Comparison of ENCODE assay signal across 8 cellular contexts in the genomic region with DNA sequence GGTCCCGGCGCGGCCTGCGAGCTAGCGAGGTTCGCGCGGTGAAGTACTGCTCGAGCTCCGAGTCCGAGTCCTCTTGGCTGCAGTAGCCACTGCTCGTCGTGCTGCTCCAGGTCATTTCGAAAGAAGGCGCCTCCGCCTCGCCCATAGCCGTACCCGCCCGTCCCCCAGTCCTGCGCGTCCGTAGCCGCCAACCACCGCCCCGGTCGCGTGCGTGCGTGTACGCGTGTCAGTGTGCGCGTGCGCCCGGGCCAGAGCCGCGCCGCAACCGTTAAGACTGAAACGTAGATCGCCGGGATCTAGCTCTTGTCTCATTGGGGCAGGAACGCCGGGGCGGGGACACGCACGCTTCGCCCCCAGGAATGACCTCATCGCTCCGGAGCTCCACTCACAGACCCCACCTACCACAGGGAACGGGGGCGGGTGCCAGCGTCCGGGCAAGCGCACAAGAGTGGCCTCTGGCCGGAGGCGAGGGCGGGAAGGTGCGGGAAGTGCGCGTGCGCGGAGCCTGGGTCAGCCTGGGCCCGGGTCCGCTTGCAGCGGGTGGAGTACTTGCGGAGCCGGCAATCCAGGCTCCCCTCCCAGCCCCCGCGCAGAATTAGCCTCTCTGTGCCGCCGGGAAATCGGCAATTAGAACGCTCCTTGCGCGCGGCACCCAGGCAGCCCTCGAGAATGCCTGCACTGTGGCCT. TPM values are rescaled to one million over a fixed set of nuclear protein-coding genes. Genes with fewer than 3 reads are reported as not detected.
DNase-seq lines count a peak whose midpoint lies in the region; ATAC-seq, FAIRE-seq and TF ChIP-seq lines count a peak whose summit lies in the region.

No MANE protein-coding gene starts in this region.

- H2AK5ac ChIP-seq in H1 (ENCODE audit: low read depth, low read length) = no peak overlapping the region

- H3K9ac ChIP-seq in H1 (replicated peaks in 1 of 4; ENCODE audit: extremely low read depth in 1 of 4, low read depth in 3 of 4, low read length in 3 of 4) = peak overlapping the region; percentile 68 to 88 (median 82)

- H3K4me1 Mint-ChIP-seq in Caco-2 (ENCODE audit: low read depth, unreplicated experiment) = peaks cover 11% of the 10 kb centered on the region
- H3K4me1 Mint-ChIP-seq in activated CD8-positive, alpha-beta memory T cell treated with anti-CD3 and anti-CD28 coated beads, Interleukin-2, amount 10 ng/mL, durations not matched to agents 7 days and 5 days = peaks cover 50% of the 10 kb centered on the region

- H3K4me3 ChIP-seq in Caco-2 (ENCODE audit: low read depth, low read length) (peak overlapping the region; percentile 63), H1 (ENCODE audit: extremely low read depth in 1 of 4, insufficient read depth in 2 of 4, low read depth in 3 of 4, low read length in 4 of 4) (peak overlapping the region; percentile 72 to 96 (median 88))

- peak overlapping the region; percentile 46; the same call in 1 of the 2 replicates for H2BK12ac ChIP-seq in H1 (ENCODE audit: low read depth, low read length)

- no peak overlapping the region for H2BK15ac ChIP-seq in H1 (ENCODE audit: low read length)

- no peak overlapping the region for H3K14ac ChIP-seq in H1 (ENCODE audit: insufficient read length)

- peaks cover 18% of the 10 kb centered on the region for H3K23me2 ChIP-seq in H1 (ENCODE audit: low read depth, low read length)

- H3K56ac ChIP-seq in H1 (replicated peaks; ENCODE audit: insufficient read length, low read depth, low read length) = peak overlapping the region; percentile 79

- 0 out of 2 replicates have a peak, but pooled peaks cover 3% of the 10 kb centered on the region for H3K36me3 ChIP-seq in Caco-2 (ENCODE audit: control insufficient read depth, insufficient read depth, low read length)
- H3K36me3 ChIP-seq in H1 (ENCODE audit: control insufficient read depth in 2 of 4, insufficient read depth in 4 of 4, low read length in 3 of 4) = peaks cover 0 to 2% (median 0%) of the 10 kb centered on the region in 4 experiments; a peak in 2 of 8 replicates

- H2BK5ac ChIP-seq in H1 (ENCODE audit: low read depth, low read length) = peak overlapping the region; percentile 86; the same call in 1 of the 2 replicates

- intact Hi-C loops in Caco-2 (cut with micrococcal nuclease; ENCODE audit: unreplicated experiment) = loop anchor here (1.0 kb wide), 1 partner anchor 9 kb away; the partner anchor contains the start of gene TUSC2

- no peak for TF ChIP-seq RAD21 in H1 (IDR thresholded peaks at IDR 0.05 in 1 of 2, conservative IDR thresholded peaks at IDR 0.05 in 1 of 2; ENCODE audit: low read depth in 2 of 2, low read length in 2 of 2)

- H3K36me3 Mint-ChIP-seq in Caco-2 (ENCODE audit: insufficient read depth, unreplicated experiment) = peaks cover 50% of the 10 kb centered on the region
- peaks cover 63% of the 10 kb centered on the region for H3K36me3 Mint-ChIP-seq in activated CD8-positive, alpha-beta memory T cell treated with anti-CD3 and anti-CD28 coated beads, Interleukin-2, amount 10 ng/mL, durations not matched to agents 7 days and 5 days

- no peaks in the 10 kb centered on the region for H3K9me3 Mint-ChIP-seq in Caco-2 (ENCODE audit: unreplicated experiment)
- no peaks in the 10 kb centered on the region for H3K9me3 Mint-ChIP-seq in activated CD8-positive, alpha-beta memory T cell treated with anti-CD3 and anti-CD28 coated beads, Interleukin-2, amount 10 ng/mL, durations not matched to agents 7 days and 5 days (ENCODE audit: low read depth)

- peak overlapping the region; percentile 93 for H4K91ac ChIP-seq in H1 (replicated peaks; ENCODE audit: insufficient read length, low read length)

- H4K20me1 ChIP-seq in H1 (replicated peaks in 1 of 2; ENCODE audit: control insufficient read depth in 1 of 2, insufficient read depth in 2 of 2, low read length in 2 of 2) = peaks cover 0 to 10% of the 10 kb centered on the region in 2 experiments

- H3K27ac Mint-ChIP-seq in Caco-2 (ENCODE audit: unreplicated experiment) = peak overlapping the region; percentile 95
- H3K27ac Mint-ChIP-seq in activated CD8-positive, alpha-beta memory T cell treated with anti-CD3 and anti-CD28 coated beads, Interleukin-2, amount 10 ng/mL, durations not matched to agents 7 days and 5 days = peak overlapping the region; percentile 94

- H3K27me3 Mint-ChIP-seq in Caco-2 (ENCODE audit: insufficient read depth, unreplicated experiment) = no peaks in the 10 kb centered on the region
- H3K27me3 Mint-ChIP-seq in activated CD8-positive, alpha-beta memory T cell treated with anti-CD3 and anti-CD28 coated beads, Interleukin-2, amount 10 ng/mL, durations not matched to agents 7 days and 5 days = no peaks in the 10 kb centered on the region

- no TSS peak for BruUV-seq in Caco-2 (replicated peaks; lab: Mats Ljungman, UMichigan)

- peak; percentile 77 for ATAC-seq in GM21381 (IDR thresholded peaks at IDR 0.05; ENCODE audit: unreplicated experiment)
- peak; percentile 74 for ATAC-seq in activated CD8-positive, alpha-beta memory T cell treated with anti-CD3 and anti-CD28 coated beads, Interleukin-2, amount 10 ng/mL, durations not matched to agents 7 days and 5 days

- POLR2A ChIA-PET in Caco-2 (lab: Charles Lee) (interaction anchor here (0.6 to 2.7 kb wide), 23 partner anchors 8 to 1377 kb away, joined by 3 to 57 read pairs (median 4); partner anchors contain the start of genes C3orf18, CISH, CYB561D2 and GNAI2), H1 (lab: Charles Lee; ENCODE audit: partially characterized antibody) (interaction anchor here (0.7 to 4.4 kb wide), 23 partner anchors 8 to 233 kb away, joined by 3 to 40 read pairs (median 5); partner anchors contain the start of genes CYB561D2, HEMK1, HYAL2 and HYAL3)

- DNase-seq in Caco-2 (peak; percentile 99), HTR-8/SVneo (ENCODE audit: insufficient read length, low spot score) (peak; percentile 99), NOMO-1 treated with DMSO at 0.1 percent for 48 hours (lab: John Stamatoyannopoulos, UW; ENCODE audit: unreplicated experiment) (peak; percentile 99), H1 (ENCODE audit: low read depth in 1 of 2, low spot score in 2 of 2) (peak; percentile 96 to 99), mesenteric fat pad (ENCODE audit: low spot score) (peak; percentile 99)
- DNase-seq in activated CD8-positive, alpha-beta memory T cell treated with anti-CD3 and anti-CD28 coated beads, Interleukin-2, amount 10 ng/mL, durations not matched to agents 7 days and 5 days = peak; percentile 99
- peak; percentile 81 for DNase-seq in stimulated activated CD8-positive, alpha-beta memory T cell treated with anti-CD3 and anti-CD28 coated beads, Interleukin-15, amount 100 ng/mL, for 1 hour (ENCODE audit: low read depth)

- H2BK20ac ChIP-seq in H1 (ENCODE audit: low read length) = no peak overlapping the region

- peaks cover 6% of the 10 kb centered on the region; the same call in 1 of the 2 replicates for H3K79me1 ChIP-seq in H1 (ENCODE audit: low read depth, low read length)

- FAIRE-seq in HTR-8/SVneo (lab: Jason Lieb, UNC) (peak; percentile 99), H1 (lab: Jason Lieb, UNC) (no peak)

- H3K27me3 ChIP-seq in Caco-2 (replicated peaks; ENCODE audit: control insufficient read depth, insufficient read depth, low read length) (no peaks in the 10 kb centered on the region), H1 (replicated peaks in 1 of 4; ENCODE audit: control insufficient read depth in 3 of 4, extremely low read depth in 1 of 4, insufficient read depth in 3 of 4, low read length in 3 of 4) (peaks cover 20 to 44% (median 37%) of the 10 kb centered on the region in 4 experiments)

- H3K4me3 Mint-ChIP-seq in Caco-2 (ENCODE audit: unreplicated experiment) = peak overlapping the region; percentile 94
- H3K4me3 Mint-ChIP-seq in activated CD8-positive, alpha-beta memory T cell treated with anti-CD3 and anti-CD28 coated beads, Interleukin-2, amount 10 ng/mL, durations not matched to agents 7 days and 5 days = peak overlapping the region; percentile 92

- no peak overlapping the region for H3K23ac ChIP-seq in H1 (ENCODE audit: insufficient read length)

- H3K9me3 ChIP-seq in Caco-2 (no peaks in the 10 kb centered on the region), H1 (ENCODE audit: insufficient read depth in 2 of 2, low read depth in 1 of 2, low read length in 1 of 2) (no peaks in the 10 kb centered on the region)

- peak overlapping the region; percentile 95 to 98 for H3K4me2 ChIP-seq in H1 (ENCODE audit: insufficient read depth in 1 of 2, low read depth in 2 of 2, low read length in 2 of 2)

- peaks cover 16% of the 10 kb centered on the region for H3K4me1 ChIP-seq in Caco-2
- peaks cover 0 to 15% (median 14%) of the 10 kb centered on the region in 4 experiments; a peak in 5 of 7 replicates for H3K4me1 ChIP-seq in H1 (replicated peaks in 1 of 4; ENCODE audit: control insufficient read depth in 3 of 4, insufficient read depth in 4 of 4, low read length in 3 of 4)

- 0 out of 2 replicates have a peak overlapping the region, but pooled peaks have one; percentile 2 for H2AFZ ChIP-seq in H1 (ENCODE audit: low read length)

- CTCF ChIA-PET in Caco-2 (lab: Charles Lee) (interaction anchor here (0.6 to 2.4 kb wide), 17 partner anchors 8 to 205 kb away, joined by 3 to 27 read pairs (median 4); partner anchors contain the start of genes CYB561D2, GNAI2, HYAL1 and HYAL3), H1 (lab: Charles Lee; ENCODE audit: partially characterized antibody) (interaction anchor here (0.7 to 7.7 kb wide), 17 partner anchors 9 to 1052 kb away, joined by 3 to 60 read pairs (median 4); partner anchors contain the start of genes CISH, HYAL1, HYAL2 and HYAL3)
- CTCF ChIA-PET in activated CD8-positive, alpha-beta memory T cell treated with anti-CD3 and anti-CD28 coated beads, Interleukin-2, amount 10 ng/mL, durations not matched to agents 7 days and 5 days (lab: Charles Lee) = interaction anchor here (0.8 to 9.2 kb wide), 21 partner anchors 9 to 276 kb away, joined by 3 to 91 read pairs (median 4); partner anchors contain the start of genes CISH, CYB561D2, GNAI2 and HEMK1

- no peak overlapping the region for H2BK120ac ChIP-seq in H1 (replicated peaks; ENCODE audit: low read depth, low read length)

- no peak for TF ChIP-seq CTCF in Caco-2 (IDR thresholded peaks at IDR 0.05; ENCODE audit: insufficient read depth in 1 of 2, low read depth in 1 of 2, low read length in 1 of 2, severe bottlenecking in 1 of 2, unreplicated experiment in 1 of 2)
- no peak for TF ChIP-seq CTCF in H1 (IDR thresholded peaks at IDR 0.05; ENCODE audit: control extremely low read depth in 1 of 3, insufficient read depth in 1 of 3, low read depth in 1 of 3, low read length in 3 of 3)

- peak in 1 of 2 experiments; percentile 54; a peak in 2 of 3 replicates for TF ChIP-seq POLR2A in H1 (IDR thresholded peaks at IDR 0.05; ENCODE audit: control extremely low read depth in 1 of 2, low read depth in 2 of 2, low read length in 2 of 2)

- peak overlapping the region; percentile 89 for H4K5ac ChIP-seq in H1 (ENCODE audit: insufficient read length, low read depth, low read length)

- peak overlapping the region; percentile 61 for H3K18ac ChIP-seq in H1 (ENCODE audit: extremely low read depth, low read length)

- peaks cover 0 to 28% of the 10 kb centered on the region in 2 experiments; a peak in 2 of 4 replicates for H3K79me2 ChIP-seq in H1 (ENCODE audit: control insufficient read depth in 1 of 2, insufficient read depth in 2 of 2, low read length in 2 of 2)

- H3K4ac ChIP-seq in H1 (replicated peaks; ENCODE audit: insufficient read length, low read depth, low read length) = peak overlapping the region; percentile 29

- 1% methylated on average over 76 of the region's 79 CpGs; no CpG with 5 or more reads in 1 of the 2 experiments for WGBS in H1 (ENCODE audit: extremely low coverage in 1 of 2, insufficient coverage in 1 of 2, insufficient read length in 1 of 2, insufficient replicate concordance in 2 of 2, low coverage in 1 of 2, low lambda C conversion rate in 2 of 2, missing lambda C conversion rate in 1 of 2), 2 experiments

- H3K27ac ChIP-seq in H1 (ENCODE audit: low read depth, low read length) = peak overlapping the region; percentile 72; the same call in 1 of the 2 replicates

- no peak for TF ChIP-seq EP300 in H1 (IDR thresholded peaks at IDR 0.05; ENCODE audit: borderline replicate concordance in 1 of 2, low read depth in 2 of 2, low read length in 2 of 2)

- peak overlapping the region; percentile 93 for H4K8ac ChIP-seq in H1 (ENCODE audit: extremely low read depth, insufficient read depth, low read length)

RNA-seq across cellular contexts. Expression of gene RASSF1, which starts 3.3 kb away (rescaled TPM):
- 26.7 and 28.1 TPM in 2 replicates for total RNA-seq in Caco-2 (2022)
- total RNA-seq in activated CD8-positive, alpha-beta memory T cell treated with anti-CD3 and anti-CD28 coated beads, Interleukin-2, amount 10 ng/mL, durations not matched to agents 7 days and 5 days = 100 to 1,000 TPM; 124 to 205 TPM
- 10.3 and 11.2 TPM in 2 replicates for total RNA-seq in H1 (2021; fragmentation: NEBNext Ultra II Directional; extraction: Animal tissue kit (Norgen Biotek cat#: 25700))
- polyA plus RNA-seq in H1 (2011; rRNA removed) = 15.7 and 15.9 TPM in 2 replicates
- polyA plus RNA-seq in H1 (2011; cell fraction: cytosol; rRNA removed) = 20.5 TPM
- polyA plus RNA-seq in H1 (2011; cell fraction: nucleus; rRNA removed) = 22.6 TPM
- 12.1 to 16.1 TPM (median 13.6 TPM) in 4 replicates for polyA plus RNA-seq in H1 (2012, experiment 1 of 2)
- 7.0 TPM for polyA plus RNA-seq in H1 (2012, experiment 2 of 2)
- polyA plus RNA-seq in H1 (2013, experiment 1 of 2) = 7.7 TPM
- polyA plus RNA-seq in H1 (2013, experiment 2 of 2) = 7.1 TPM
- 4.5 and 5.8 TPM in 2 replicates for polyA minus RNA-seq in H1 (2011; rRNA and poly(A)+ RNA removed)
- 2.0 TPM for polyA minus RNA-seq in H1 (2011; cell fraction: cytosol; rRNA and poly(A)+ RNA removed)
- 10.0 TPM for polyA minus RNA-seq in H1 (2011; cell fraction: nucleus; rRNA and poly(A)+ RNA removed)
- total RNA-seq in mesenteric fat pad = 45.3 TPM

RNA-seq across cellular contexts. Expression of gene ZMYND10, which starts 8.2 kb away (rescaled TPM):
- total RNA-seq in Caco-2 (2022) (0.23 and 0.29 TPM in 2 replicates), mesenteric fat pad (0.71 TPM)
- 1 to 10 TPM; 2.4 to 2.9 TPM for total RNA-seq in activated CD8-positive, alpha-beta memory T cell treated with anti-CD3 and anti-CD28 coated beads, Interleukin-2, amount 10 ng/mL, durations not matched to agents 7 days and 5 days
- 0.54 and 0.56 TPM in 2 replicates for total RNA-seq in H1 (2021; fragmentation: NEBNext Ultra II Directional; extraction: Animal tissue kit (Norgen Biotek cat#: 25700))
- polyA plus RNA-seq in H1 (2011; rRNA removed) = 0.79 and 0.93 TPM in 2 replicates
- 0.96 TPM for polyA plus RNA-seq in H1 (2011; cell fraction: cytosol; rRNA removed)
- polyA plus RNA-seq in H1 (2011; cell fraction: nucleus; rRNA removed) = 2.1 TPM
- 0.18 to 0.96 TPM (median 0.41 TPM) in 4 replicates for polyA plus RNA-seq in H1 (2012, experiment 1 of 2)
- 0.20 TPM for polyA plus RNA-seq in H1 (2012, experiment 2 of 2)
- 0.67 TPM for polyA plus RNA-seq in H1 (2013, experiment 1 of 2)
- 0.40 TPM for polyA plus RNA-seq in H1 (2013, experiment 2 of 2)
- 0.32 TPM in 2 replicates for polyA minus RNA-seq in H1 (2011; rRNA and poly(A)+ RNA removed)
- not detected for polyA minus RNA-seq in H1 (2011; cell fraction: cytosol; rRNA and poly(A)+ RNA removed)
- polyA minus RNA-seq in H1 (2011; cell fraction: nucleus; rRNA and poly(A)+ RNA removed) = 0.50 TPM

RNA-seq across cellular contexts. Expression of gene TUSC2, which starts 9.3 kb away (rescaled TPM):
- total RNA-seq in Caco-2 (2022) = 34.9 and 38.3 TPM in 2 replicates
- total RNA-seq in activated CD8-positive, alpha-beta memory T cell treated with anti-CD3 and anti-CD28 coated beads, Interleukin-2, amount 10 ng/mL, durations not matched to agents 7 days and 5 days = 10 to 100 TPM; 20.4 to 25.0 TPM
- 30.8 and 33.3 TPM in 2 replicates for total RNA-seq in H1 (2021; fragmentation: NEBNext Ultra II Directional; extraction: Animal tissue kit (Norgen Biotek cat#: 25700))
- polyA plus RNA-seq in H1 (2011; rRNA removed) = 65.4 and 73.6 TPM in 2 replicates
- 61.2 TPM for polyA plus RNA-seq in H1 (2011; cell fraction: cytosol; rRNA removed)
- 48.4 TPM for polyA plus RNA-seq in H1 (2011; cell fraction: nucleus; rRNA removed)
- 37.2 to 43.9 TPM (median 39.9 TPM) in 4 replicates for polyA plus RNA-seq in H1 (2012, experiment 1 of 2)
- polyA plus RNA-seq in H1 (2012, experiment 2 of 2) = 39.5 TPM
- polyA plus RNA-seq in H1 (2013, experiment 1 of 2) = 27.0 TPM
- polyA plus RNA-seq in H1 (2013, experiment 2 of 2) = 26.3 TPM
- polyA minus RNA-seq in H1 (2011; rRNA and poly(A)+ RNA removed) = 23.2 and 29.9 TPM in 2 replicates
- 10.8 TPM for polyA minus RNA-seq in H1 (2011; cell fraction: cytosol; rRNA and poly(A)+ RNA removed)
- 14.3 TPM for polyA minus RNA-seq in H1 (2011; cell fraction: nucleus; rRNA and poly(A)+ RNA removed)
- total RNA-seq in mesenteric fat pad = 27.4 TPM

RNA-seq across cellular contexts. Expression of gene NPRL2, which starts 13.3 kb away (rescaled TPM):
- total RNA-seq in Caco-2 (2022) (23.7 and 29.8 TPM in 2 replicates), mesenteric fat pad (17.3 TPM)
- total RNA-seq in activated CD8-positive, alpha-beta memory T cell treated with anti-CD3 and anti-CD28 coated beads, Interleukin-2, amount 10 ng/mL, durations not matched to agents 7 days and 5 days = 10 to 100 TPM; 45.3 to 49.7 TPM
- total RNA-seq in H1 (2021; fragmentation: NEBNext Ultra II Directional; extraction: Animal tissue kit (Norgen Biotek cat#: 25700)) = 25.0 and 28.4 TPM in 2 replicates
- 51.4 and 52.3 TPM in 2 replicates for polyA plus RNA-seq in H1 (2011; rRNA removed)
- polyA plus RNA-seq in H1 (2011; cell fraction: cytosol; rRNA removed) = 53.3 TPM
- polyA plus RNA-seq in H1 (2011; cell fraction: nucleus; rRNA removed) = 91.8 TPM
- polyA plus RNA-seq in H1 (2012, experiment 1 of 2) = 18.1 to 35.5 TPM (median 31.5 TPM) in 4 replicates
- 26.4 TPM for polyA plus RNA-seq in H1 (2012, experiment 2 of 2)
- 14.6 TPM for polyA plus RNA-seq in H1 (2013, experiment 1 of 2)
- polyA plus RNA-seq in H1 (2013, experiment 2 of 2) = 13.2 TPM
- polyA minus RNA-seq in H1 (2011; rRNA and poly(A)+ RNA removed) = 54.5 and 61.1 TPM in 2 replicates
- 13.8 TPM for polyA minus RNA-seq in H1 (2011; cell fraction: cytosol; rRNA and poly(A)+ RNA removed)
- polyA minus RNA-seq in H1 (2011; cell fraction: nucleus; rRNA and poly(A)+ RNA removed) = 20.9 TPM

RNA-seq across cellular contexts. Expression of gene CYB561D2, which starts 13.3 kb away (rescaled TPM):
- 21.2 and 21.4 TPM in 2 replicates for total RNA-seq in Caco-2 (2022)
- 10 to 100 TPM; 35.1 to 37.7 TPM for total RNA-seq in activated CD8-positive, alpha-beta memory T cell treated with anti-CD3 and anti-CD28 coated beads, Interleukin-2, amount 10 ng/mL, durations not matched to agents 7 days and 5 days
- 9.8 and 9.9 TPM in 2 replicates for total RNA-seq in H1 (2021; fragmentation: NEBNext Ultra II Directional; extraction: Animal tissue kit (Norgen Biotek cat#: 25700))
- 34.0 and 34.5 TPM in 2 replicates for polyA plus RNA-seq in H1 (2011; rRNA removed)
- 22.8 TPM for polyA plus RNA-seq in H1 (2011; cell fraction: cytosol; rRNA removed)
- polyA plus RNA-seq in H1 (2011; cell fraction: nucleus; rRNA removed) = 24.8 TPM
- polyA plus RNA-seq in H1 (2012, experiment 1 of 2) = 10.0 to 19.4 TPM (median 15.1 TPM) in 4 replicates
- polyA plus RNA-seq in H1 (2012, experiment 2 of 2) = 22.1 TPM
- polyA plus RNA-seq in H1 (2013, experiment 1 of 2) = 11.8 TPM
- polyA plus RNA-seq in H1 (2013, experiment 2 of 2) = 12.9 TPM
- polyA minus RNA-seq in H1 (2011; rRNA and poly(A)+ RNA removed) = 9.2 and 14.0 TPM in 2 replicates
- polyA minus RNA-seq in H1 (2011; cell fraction: cytosol; rRNA and poly(A)+ RNA removed) = 6.3 TPM
- polyA minus RNA-seq in H1 (2011; cell fraction: nucleus; rRNA and poly(A)+ RNA removed) = 7.3 TPM
- 18.1 TPM for total RNA-seq in mesenteric fat pad

Comparison
In these comparisons a context has a peak if more than half of its experiments do, and no peak if none do; other contexts are left out.
1. Peak in every context shown above with its lines: DNase-seq, ATAC-seq, H3K4me3 ChIP-seq and H3K27ac ChIP-seq.